11 cellular contexts compared by ENCODE assay signal in the genomic region with DNA sequence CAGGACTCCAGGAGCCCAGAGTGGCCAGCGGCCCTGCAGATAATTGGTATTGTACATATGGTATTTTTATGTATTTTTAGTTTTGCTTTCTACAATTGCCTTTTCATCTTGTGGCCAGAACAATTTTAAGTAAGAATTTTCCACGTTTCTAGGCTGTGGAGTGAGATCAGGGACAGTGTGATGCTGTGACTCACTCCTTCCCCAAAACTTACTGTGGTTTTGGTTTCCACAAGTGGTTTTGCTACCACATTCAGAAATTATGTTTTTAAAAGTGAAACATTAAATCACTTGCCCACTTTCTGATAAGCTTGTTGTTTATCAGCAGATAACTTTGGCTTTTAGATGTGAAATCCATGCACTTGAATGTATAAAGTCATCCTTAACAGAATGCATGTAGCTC.
DNase-seq lines count a peak whose midpoint lies in the region; ATAC-seq and TF ChIP-seq lines count a peak whose summit lies in the region.
"Had no signal": no experiment of that assay in that cellular context is flagged by ENCODE, and none has a peak within 500 bp of the region (broad histone marks: within the 10 kb centered on the region; RNA-seq: fewer than 3 reads in every experiment).

No MANE protein-coding gene starts in this region.

- H3K27ac Mint-ChIP-seq in activated CD4-positive, alpha-beta T cell treated with anti-CD3 and anti-CD28 coated beads for 36 hours, result no peak overlapping the region
- H3K27ac Mint-ChIP-seq in chondrocyte (ENCODE audit: unreplicated experiment), result peak overlapping the region; percentile 51

- H4K20me1 ChIP-seq in IMR-90 (ENCODE audit: insufficient read depth, low read length), result no peaks in the 10 kb centered on the region

- no TSS peak for BruUV-seq in IMR-90 (replicated peaks; lab: Mats Ljungman, UMichigan)

- no peak overlapping the region for H2AFZ ChIP-seq in IMR-90 (replicated peaks; ENCODE audit: low read length, poor library complexity)

- dilution Hi-C loops in IMR-90 (cut with HindIII; ENCODE audit: low sequenced_read_pairs, unreplicated experiment), result no loop called here

- H2BK20ac ChIP-seq in IMR-90 (ENCODE audit: low read depth, low read length), result no peak overlapping the region

- H3K9me3 Mint-ChIP-seq in activated CD4-positive, alpha-beta T cell treated with anti-CD3 and anti-CD28 coated beads for 36 hours (ENCODE audit: low read depth), result no peaks in the 10 kb centered on the region
- H3K9me3 Mint-ChIP-seq in chondrocyte (ENCODE audit: low read depth), result no peaks in the 10 kb centered on the region

- H3K27ac ChIP-seq in IMR-90 (ENCODE audit: insufficient read depth, low read length), result no peak overlapping the region

- H3K36me3 Mint-ChIP-seq in activated CD4-positive, alpha-beta T cell treated with anti-CD3 and anti-CD28 coated beads for 36 hours (ENCODE audit: low read depth), result no peaks in the 10 kb centered on the region
- no peaks in the 10 kb centered on the region for H3K36me3 Mint-ChIP-seq in chondrocyte (ENCODE audit: low read depth)

- TF ChIP-seq CTCF in IMR-90 (conservative IDR thresholded peaks at IDR 0.05; ENCODE audit: low read depth, low read length), result no peak
- no peak for TF ChIP-seq CTCF in chondrocyte (IDR thresholded peaks at IDR 0.05)

- peak; percentile 65 for ATAC-seq in activated CD4-positive, alpha-beta T cell treated with anti-CD3 and anti-CD28 coated beads for 36 hours
- ATAC-seq in IMR-90 (ENCODE audit: low read depth), result peak; percentile 46

- no peak overlapping the region for H4K5ac ChIP-seq in IMR-90 (ENCODE audit: low read depth, low read length)

- H3K9ac ChIP-seq in IMR-90 (ENCODE audit: low read depth, low read length), result no peak overlapping the region
- no peak overlapping the region for H3K9ac ChIP-seq in skeletal muscle satellite cell (ENCODE audit: low read depth, low read length)

- no peak overlapping the region for H4K91ac ChIP-seq in IMR-90 (ENCODE audit: insufficient read depth, low read depth, low read length)

- TF ChIP-seq RAD21 in IMR-90 (IDR thresholded peaks at IDR 0.05; ENCODE audit: low read length), result no peak

- in situ Hi-C loops in IMR-90 (cut with MboI; ENCODE audit: low sequenced_read_pairs) (loop anchor here (10.0 to 25.0 kb wide), 3 partner anchors 442 to 799 kb away; no protein-coding TSS in a partner anchor), G401 (cut with HindIII; ENCODE audit: low sequenced_read_pairs) (no loop called here)

- no peaks in the 10 kb centered on the region for H3K9me1 ChIP-seq in IMR-90 (ENCODE audit: insufficient read depth, low read length)

- WGBS in IMR-90 (ENCODE audit: extremely low coverage in 2 of 2, insufficient read length in 1 of 2), 2 experiments, result no CpG with 5 or more reads among the region's 2 CpGs

- H3K9me3 ChIP-seq in IMR-90 (ENCODE audit: control insufficient read depth, insufficient read depth, low read length), result no peaks in the 10 kb centered on the region
- H3K9me3 ChIP-seq in skeletal muscle satellite cell (replicated peaks; ENCODE audit: low read length), result no peaks in the 10 kb centered on the region

- H3K4me1 Mint-ChIP-seq in activated CD4-positive, alpha-beta T cell treated with anti-CD3 and anti-CD28 coated beads for 36 hours, result peaks cover 3% of the 10 kb centered on the region
- H3K4me1 Mint-ChIP-seq in chondrocyte (ENCODE audit: low read depth), result peaks cover 43% of the 10 kb centered on the region

- POLR2A ChIA-PET in activated CD4-positive, alpha-beta T cell treated with anti-CD3 and anti-CD28 coated beads for 36 hours (lab: Charles Lee), result no interaction called here
- POLR2A ChIA-PET in IMR-90 (lab: Charles Lee; ENCODE audit: unreplicated experiment), result no interaction called here

- H3K23ac ChIP-seq in IMR-90 (ENCODE audit: low read depth, low read length), result no peak overlapping the region

- no peaks in the 10 kb centered on the region for H3K36me3 ChIP-seq in IMR-90 (ENCODE audit: control insufficient read depth, insufficient read depth, low read length)
- H3K36me3 ChIP-seq in skeletal muscle satellite cell (ENCODE audit: insufficient read depth, low read length), result no peaks in the 10 kb centered on the region

- H3K4me2 ChIP-seq in IMR-90 (ENCODE audit: low read depth, low read length) (no peak overlapping the region), skeletal muscle satellite cell (ENCODE audit: low read length) (peak overlapping the region; percentile 28)

- no peak overlapping the region for H3K4ac ChIP-seq in IMR-90 (ENCODE audit: low read depth, low read length)

- H3K4me1 ChIP-seq in IMR-90 (ENCODE audit: control insufficient read depth, insufficient read depth, low read length) (peaks cover 2% of the 10 kb centered on the region; the same call in 1 of the 2 replicates), skeletal muscle satellite cell (ENCODE audit: control insufficient read depth, insufficient read depth, low read length) (peaks cover 18% of the 10 kb centered on the region)

- H3K14ac ChIP-seq in IMR-90 (replicated peaks; ENCODE audit: low read depth, low read length), result no peak overlapping the region

- no peak overlapping the region for H3K4me3 Mint-ChIP-seq in activated CD4-positive, alpha-beta T cell treated with anti-CD3 and anti-CD28 coated beads for 36 hours
- no peak overlapping the region for H3K4me3 Mint-ChIP-seq in chondrocyte (ENCODE audit: unreplicated experiment)

- no peak overlapping the region for H2AK9ac ChIP-seq in IMR-90 (replicated peaks; ENCODE audit: low read depth, low read length, poor library complexity)

- H2BK5ac ChIP-seq in IMR-90 (ENCODE audit: low read depth, low read length, poor library complexity, severe bottlenecking), result no peak overlapping the region

- peak; percentile 47 for DNase-seq in activated CD4-positive, alpha-beta T cell treated with anti-CD3 and anti-CD28 coated beads for 36 hours
- no peak for DNase-seq in activated CD4-positive, alpha-beta T cell treated with anti-CD3 and anti-CD28 coated beads, Interleukin-2, amount 50 U/mL, for 48 hours
- DNase-seq in IMR-90 (peak; percentile 11), chondrocyte (ENCODE audit: low spot score) (no peak), G401 (ENCODE audit: low spot score) (no peak), NCI-H2196 treated with DMSO at 0.1 percent for 48 hours (lab: John Stamatoyannopoulos, UW; ENCODE audit: unreplicated experiment) (no peak)
- no peak for DNase-seq in central memory CD4-positive, alpha-beta T cell
- DNase-seq: dorsolateral prefrontal cortex, NCI-H2029 treated with DMSO at 0.1 percent for 48 hours, SIG-M5 had no signal

- H3K18ac ChIP-seq in IMR-90 (ENCODE audit: low read depth, low read length), result no peak overlapping the region

- H3K27me3 Mint-ChIP-seq in activated CD4-positive, alpha-beta T cell treated with anti-CD3 and anti-CD28 coated beads for 36 hours, result peaks cover 21% of the 10 kb centered on the region
- no peaks in the 10 kb centered on the region for H3K27me3 Mint-ChIP-seq in chondrocyte (ENCODE audit: low read depth)

- H4K8ac ChIP-seq in IMR-90 (ENCODE audit: low read depth in 2 of 2, low read length in 2 of 2), result no peak overlapping the region

- H3K27me3 ChIP-seq in IMR-90 (ENCODE audit: control insufficient read depth, insufficient read depth, low read length) (peaks cover 3% of the 10 kb centered on the region; the same call in 1 of the 2 replicates), skeletal muscle satellite cell (ENCODE audit: control insufficient read depth, insufficient read depth, low read length) (peaks cover 17% of the 10 kb centered on the region)
- H3K27me3 ChIP-seq: dorsolateral prefrontal cortex had no signal

- no peak overlapping the region for H3K56ac ChIP-seq in IMR-90 (ENCODE audit: extremely low read depth, insufficient read depth, low read length)

- no peak overlapping the region for H2AK5ac ChIP-seq in IMR-90 (ENCODE audit: low read depth, low read length)

- CTCF ChIA-PET in activated CD4-positive, alpha-beta T cell treated with anti-CD3 and anti-CD28 coated beads for 36 hours (lab: Charles Lee), result interaction anchor here (0.5 kb wide), 1 partner anchor 573 kb away, joined by 3 read pairs; no protein-coding TSS in a partner anchor
- CTCF ChIA-PET in IMR-90 (lab: Yijun Ruan, JAX), result interaction anchor here (0.6 kb wide), 1 partner anchor 598 kb away, joined by 3 read pairs; no protein-coding TSS in a partner anchor

- no peak for TF ChIP-seq POLR2A in IMR-90 (IDR thresholded peaks at IDR 0.05; ENCODE audit: low read depth, low read length)

- H2BK120ac ChIP-seq in IMR-90 (ENCODE audit: low read depth, low read length), result no peak overlapping the region

- no peak overlapping the region for H2BK15ac ChIP-seq in IMR-90 (ENCODE audit: low read depth, low read length)

- H3K4me3 ChIP-seq in IMR-90 (ENCODE audit: insufficient read depth, low read depth, low read length) (no peak overlapping the region), skeletal muscle satellite cell (ENCODE audit: low read length) (no peak overlapping the region)
- H3K4me3 ChIP-seq: dorsolateral prefrontal cortex had no signal

- intact Hi-C loops in activated CD4-positive, alpha-beta T cell treated with anti-CD3 and anti-CD28 coated beads for 36 hours (cut with DNase I, micrococcal nuclease), result loop anchor here in 1 of 2 experiments (5.0 kb wide), 1 partner anchor 184 kb away; no protein-coding TSS in a partner anchor
- intact Hi-C loops in IMR-90 (cut with micrococcal nuclease), result loop anchor here (10.0 kb wide), 1 partner anchor 772 kb away; a partner anchor contains a TSS

- H3K79me1 ChIP-seq in IMR-90 (ENCODE audit: low read depth in 1 of 2, low read length in 2 of 2), result no peaks in the 10 kb centered on the region

TF ChIP-seq in IMR-90, 13 proteins besides CTCF, POLR2A, EP300 and RAD21 (continues in another document):
- no peak for TF ChIP-seq RCOR1 (IDR thresholded peaks at IDR 0.05; ENCODE audit: insufficient replicate concordance, low read length)
- TF ChIP-seq MXI1 (IDR thresholded peaks at IDR 0.05; ENCODE audit: borderline replicate concordance, low read depth, low read length), result no peak
- TF ChIP-seq MAFK (IDR thresholded peaks at IDR 0.05; ENCODE audit: low read depth, low read length), result no peak
- no peak for TF ChIP-seq NFE2L2 (IDR thresholded peaks at IDR 0.05; ENCODE audit: low read depth, low read length)
- TF ChIP-seq CEBPB (IDR thresholded peaks at IDR 0.05; ENCODE audit: low read depth, low read length), result no peak
- TF ChIP-seq RFX5 (IDR thresholded peaks at IDR 0.05; ENCODE audit: low read depth, low read length), result no peak
- TF ChIP-seq CHD1 (IDR thresholded peaks at IDR 0.05; ENCODE audit: low read depth, low read length), result no peak
- TF ChIP-seq, protein P1, sequence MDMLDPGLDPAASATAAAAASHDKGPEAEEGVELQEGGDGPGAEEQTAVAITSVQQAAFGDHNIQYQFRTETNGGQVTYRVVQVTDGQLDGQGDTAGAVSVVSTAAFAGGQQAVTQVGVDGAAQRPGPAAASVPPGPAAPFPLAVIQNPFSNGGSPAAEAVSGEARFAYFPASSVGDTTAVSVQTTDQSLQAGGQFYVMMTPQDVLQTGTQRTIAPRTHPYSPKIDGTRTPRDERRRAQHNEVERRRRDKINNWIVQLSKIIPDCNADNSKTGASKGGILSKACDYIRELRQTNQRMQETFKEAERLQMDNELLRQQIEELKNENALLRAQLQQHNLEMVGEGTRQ (IDR thresholded peaks at IDR 0.05; ENCODE audit: low read depth, low read length), result no peak

Comparison
In these comparisons a context has a peak if more than half of its experiments do, and no peak if none do; other contexts are left out.
1. DNase-seq: peak in activated CD4-positive, alpha-beta T cell treated with anti-CD3 and anti-CD28 coated beads for 36 hours (single experiment) and IMR-90 (single experiment); none in activated CD4-positive, alpha-beta T cell treated with anti-CD3 and anti-CD28 coated beads, Interleukin-2, amount 50 U/mL, for 48 hours (0 of 2), chondrocyte (single experiment), G401 (single experiment), NCI-H2196 treated with DMSO at 0.1 percent for 48 hours (single experiment) and central memory CD4-positive, alpha-beta T cell (single experiment).